ENCODE assay signal across 1 cellular context in the genomic region with DNA sequence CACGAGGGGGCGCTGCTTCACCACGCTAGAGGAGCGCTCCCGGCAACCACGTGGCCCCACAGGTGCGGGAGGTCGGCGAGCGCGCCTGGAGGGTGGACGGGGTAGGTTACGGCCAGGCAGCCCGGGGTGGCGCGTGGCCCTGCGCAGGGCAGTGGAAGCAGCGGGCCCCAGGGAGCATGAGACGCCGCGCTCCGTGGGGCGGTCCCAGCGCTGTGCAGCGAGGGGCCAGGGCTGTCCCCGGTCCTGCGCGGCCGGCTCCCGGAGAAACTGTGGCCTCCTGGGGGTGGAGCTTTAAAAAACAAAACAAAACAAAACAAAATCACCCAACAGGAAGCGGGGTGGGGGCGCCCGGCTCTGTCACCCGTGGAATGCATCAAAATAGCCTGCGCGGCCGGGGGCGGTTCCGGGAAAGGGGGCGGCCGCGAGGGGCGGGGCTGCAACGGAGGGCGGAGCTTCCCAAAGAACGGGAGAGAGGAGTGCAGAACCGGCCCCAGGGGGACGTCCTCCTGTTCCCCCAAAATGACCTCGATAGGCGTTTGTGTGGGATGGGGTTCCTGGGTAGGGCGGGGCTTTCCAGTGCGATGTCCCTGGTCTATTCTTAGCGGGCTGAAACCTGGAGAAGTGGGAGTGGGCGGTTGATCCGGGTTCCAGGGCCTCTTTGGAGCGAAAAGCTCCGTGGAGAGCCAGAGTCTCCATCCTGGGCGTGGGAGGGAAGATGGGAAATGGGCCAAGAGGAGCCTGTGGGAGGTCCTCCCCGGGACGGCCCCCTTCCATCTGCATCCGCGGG.
TF ChIP-seq lines count a peak whose summit lies in the region.

No MANE protein-coding gene starts in this region.

TF ChIP-seq in GM12878, 131 proteins besides CTCF, POLR2A, EP300 and RAD21 (continued from another document):
- TF ChIP-seq, protein P1, sequence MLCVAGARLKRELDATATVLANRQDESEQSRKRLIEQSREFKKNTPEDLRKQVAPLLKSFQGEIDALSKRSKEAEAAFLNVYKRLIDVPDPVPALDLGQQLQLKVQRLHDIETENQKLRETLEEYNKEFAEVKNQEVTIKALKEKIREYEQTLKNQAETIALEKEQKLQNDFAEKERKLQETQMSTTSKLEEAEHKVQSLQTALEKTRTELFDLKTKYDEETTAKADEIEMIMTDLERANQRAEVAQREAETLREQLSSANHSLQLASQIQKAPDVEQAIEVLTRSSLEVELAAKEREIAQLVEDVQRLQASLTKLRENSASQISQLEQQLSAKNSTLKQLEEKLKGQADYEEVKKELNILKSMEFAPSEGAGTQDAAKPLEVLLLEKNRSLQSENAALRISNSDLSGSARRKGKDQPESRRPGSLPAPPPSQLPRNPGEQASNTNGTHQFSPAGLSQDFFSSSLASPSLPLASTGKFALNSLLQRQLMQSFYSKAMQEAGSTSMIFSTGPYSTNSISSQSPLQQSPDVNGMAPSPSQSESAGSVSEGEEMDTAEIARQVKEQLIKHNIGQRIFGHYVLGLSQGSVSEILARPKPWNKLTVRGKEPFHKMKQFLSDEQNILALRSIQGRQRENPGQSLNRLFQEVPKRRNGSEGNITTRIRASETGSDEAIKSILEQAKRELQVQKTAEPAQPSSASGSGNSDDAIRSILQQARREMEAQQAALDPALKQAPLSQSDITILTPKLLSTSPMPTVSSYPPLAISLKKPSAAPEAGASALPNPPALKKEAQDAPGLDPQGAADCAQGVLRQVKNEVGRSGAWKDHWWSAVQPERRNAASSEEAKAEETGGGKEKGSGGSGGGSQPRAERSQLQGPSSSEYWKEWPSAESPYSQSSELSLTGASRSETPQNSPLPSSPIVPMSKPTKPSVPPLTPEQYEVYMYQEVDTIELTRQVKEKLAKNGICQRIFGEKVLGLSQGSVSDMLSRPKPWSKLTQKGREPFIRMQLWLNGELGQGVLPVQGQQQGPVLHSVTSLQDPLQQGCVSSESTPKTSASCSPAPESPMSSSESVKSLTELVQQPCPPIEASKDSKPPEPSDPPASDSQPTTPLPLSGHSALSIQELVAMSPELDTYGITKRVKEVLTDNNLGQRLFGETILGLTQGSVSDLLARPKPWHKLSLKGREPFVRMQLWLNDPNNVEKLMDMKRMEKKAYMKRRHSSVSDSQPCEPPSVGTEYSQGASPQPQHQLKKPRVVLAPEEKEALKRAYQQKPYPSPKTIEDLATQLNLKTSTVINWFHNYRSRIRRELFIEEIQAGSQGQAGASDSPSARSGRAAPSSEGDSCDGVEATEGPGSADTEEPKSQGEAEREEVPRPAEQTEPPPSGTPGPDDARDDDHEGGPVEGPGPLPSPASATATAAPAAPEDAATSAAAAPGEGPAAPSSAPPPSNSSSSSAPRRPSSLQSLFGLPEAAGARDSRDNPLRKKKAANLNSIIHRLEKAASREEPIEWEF (IDR thresholded peaks at IDR 0.05; ENCODE audit: insufficient replicate concordance, low read depth, low read length): no peak
- TF ChIP-seq ZNF207 (IDR thresholded peaks at IDR 0.05; ENCODE audit: borderline replicate concordance) (peak; percentile 93), NFIC (IDR thresholded peaks at IDR 0.05; ENCODE audit: low read depth, low read length) (no peak), FOXM1 (IDR thresholded peaks at IDR 0.05; ENCODE audit: low read depth, low read length) (no peak; the same call in 1 of the 2 replicates), POLR2AphosphoS2 (IDR thresholded peaks at IDR 0.05; ENCODE audit: low read depth, low read length) (no peak), DPF2 (IDR thresholded peaks at IDR 0.05) (peak; percentile 77), STAT1 (conservative IDR thresholded peaks at IDR 0.05) (no peak), POU2F2 (IDR thresholded peaks at IDR 0.05; ENCODE audit: borderline replicate concordance, low read depth, low read length) (peak; percentile 30; the same call in 1 of the 3 replicates), CBFB (IDR thresholded peaks at IDR 0.05; ENCODE audit: low read depth) (no peak), IKZF1 (conservative IDR thresholded peaks at IDR 0.05) (peak; percentile 73), HDAC6 (IDR thresholded peaks at IDR 0.05; ENCODE audit: unreplicated experiment) (no peak)
- TF ChIP-seq, protein P2, sequence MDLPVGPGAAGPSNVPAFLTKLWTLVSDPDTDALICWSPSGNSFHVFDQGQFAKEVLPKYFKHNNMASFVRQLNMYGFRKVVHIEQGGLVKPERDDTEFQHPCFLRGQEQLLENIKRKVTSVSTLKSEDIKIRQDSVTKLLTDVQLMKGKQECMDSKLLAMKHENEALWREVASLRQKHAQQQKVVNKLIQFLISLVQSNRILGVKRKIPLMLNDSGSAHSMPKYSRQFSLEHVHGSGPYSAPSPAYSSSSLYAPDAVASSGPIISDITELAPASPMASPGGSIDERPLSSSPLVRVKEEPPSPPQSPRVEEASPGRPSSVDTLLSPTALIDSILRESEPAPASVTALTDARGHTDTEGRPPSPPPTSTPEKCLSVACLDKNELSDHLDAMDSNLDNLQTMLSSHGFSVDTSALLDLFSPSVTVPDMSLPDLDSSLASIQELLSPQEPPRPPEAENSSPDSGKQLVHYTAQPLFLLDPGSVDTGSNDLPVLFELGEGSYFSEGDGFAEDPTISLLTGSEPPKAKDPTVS (IDR thresholded peaks at IDR 0.05; ENCODE audit: low read depth, low read length): no peak
- TF ChIP-seq, protein P3, sequence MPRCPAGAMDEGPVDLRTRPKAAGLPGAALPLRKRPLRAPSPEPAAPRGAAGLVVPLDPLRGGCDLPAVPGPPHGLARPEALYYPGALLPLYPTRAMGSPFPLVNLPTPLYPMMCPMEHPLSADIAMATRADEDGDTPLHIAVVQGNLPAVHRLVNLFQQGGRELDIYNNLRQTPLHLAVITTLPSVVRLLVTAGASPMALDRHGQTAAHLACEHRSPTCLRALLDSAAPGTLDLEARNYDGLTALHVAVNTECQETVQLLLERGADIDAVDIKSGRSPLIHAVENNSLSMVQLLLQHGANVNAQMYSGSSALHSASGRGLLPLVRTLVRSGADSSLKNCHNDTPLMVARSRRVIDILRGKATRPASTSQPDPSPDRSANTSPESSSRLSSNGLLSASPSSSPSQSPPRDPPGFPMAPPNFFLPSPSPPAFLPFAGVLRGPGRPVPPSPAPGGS (IDR thresholded peaks at IDR 0.05; ENCODE audit: borderline replicate concordance, insufficient read depth, low read depth, low read length, poor library complexity, severe bottlenecking): no peak
- TF ChIP-seq, protein P4, sequence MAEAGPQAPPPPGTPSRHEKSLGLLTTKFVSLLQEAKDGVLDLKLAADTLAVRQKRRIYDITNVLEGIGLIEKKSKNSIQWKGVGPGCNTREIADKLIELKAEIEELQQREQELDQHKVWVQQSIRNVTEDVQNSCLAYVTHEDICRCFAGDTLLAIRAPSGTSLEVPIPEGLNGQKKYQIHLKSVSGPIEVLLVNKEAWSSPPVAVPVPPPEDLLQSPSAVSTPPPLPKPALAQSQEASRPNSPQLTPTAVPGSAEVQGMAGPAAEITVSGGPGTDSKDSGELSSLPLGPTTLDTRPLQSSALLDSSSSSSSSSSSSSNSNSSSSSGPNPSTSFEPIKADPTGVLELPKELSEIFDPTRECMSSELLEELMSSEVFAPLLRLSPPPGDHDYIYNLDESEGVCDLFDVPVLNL (IDR thresholded peaks at IDR 0.05; ENCODE audit: low read depth, low read length): no peak
- TF ChIP-seq, protein P5, sequence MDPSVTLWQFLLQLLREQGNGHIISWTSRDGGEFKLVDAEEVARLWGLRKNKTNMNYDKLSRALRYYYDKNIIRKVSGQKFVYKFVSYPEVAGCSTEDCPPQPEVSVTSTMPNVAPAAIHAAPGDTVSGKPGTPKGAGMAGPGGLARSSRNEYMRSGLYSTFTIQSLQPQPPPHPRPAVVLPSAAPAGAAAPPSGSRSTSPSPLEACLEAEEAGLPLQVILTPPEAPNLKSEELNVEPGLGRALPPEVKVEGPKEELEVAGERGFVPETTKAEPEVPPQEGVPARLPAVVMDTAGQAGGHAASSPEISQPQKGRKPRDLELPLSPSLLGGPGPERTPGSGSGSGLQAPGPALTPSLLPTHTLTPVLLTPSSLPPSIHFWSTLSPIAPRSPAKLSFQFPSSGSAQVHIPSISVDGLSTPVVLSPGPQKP (IDR thresholded peaks at IDR 0.05; ENCODE audit: low read depth, low read length): no peak
- TF ChIP-seq, protein P6, sequence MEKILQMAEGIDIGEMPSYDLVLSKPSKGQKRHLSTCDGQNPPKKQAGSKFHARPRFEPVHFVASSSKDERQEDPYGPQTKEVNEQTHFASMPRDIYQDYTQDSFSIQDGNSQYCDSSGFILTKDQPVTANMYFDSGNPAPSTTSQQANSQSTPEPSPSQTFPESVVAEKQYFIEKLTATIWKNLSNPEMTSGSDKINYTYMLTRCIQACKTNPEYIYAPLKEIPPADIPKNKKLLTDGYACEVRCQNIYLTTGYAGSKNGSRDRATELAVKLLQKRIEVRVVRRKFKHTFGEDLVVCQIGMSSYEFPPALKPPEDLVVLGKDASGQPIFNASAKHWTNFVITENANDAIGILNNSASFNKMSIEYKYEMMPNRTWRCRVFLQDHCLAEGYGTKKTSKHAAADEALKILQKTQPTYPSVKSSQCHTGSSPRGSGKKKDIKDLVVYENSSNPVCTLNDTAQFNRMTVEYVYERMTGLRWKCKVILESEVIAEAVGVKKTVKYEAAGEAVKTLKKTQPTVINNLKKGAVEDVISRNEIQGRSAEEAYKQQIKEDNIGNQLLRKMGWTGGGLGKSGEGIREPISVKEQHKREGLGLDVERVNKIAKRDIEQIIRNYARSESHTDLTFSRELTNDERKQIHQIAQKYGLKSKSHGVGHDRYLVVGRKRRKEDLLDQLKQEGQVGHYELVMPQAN (conservative IDR thresholded peaks at IDR 0.05): peak; percentile 97
